8 cellular contexts compared by ENCODE assay signal in the genomic region with DNA sequence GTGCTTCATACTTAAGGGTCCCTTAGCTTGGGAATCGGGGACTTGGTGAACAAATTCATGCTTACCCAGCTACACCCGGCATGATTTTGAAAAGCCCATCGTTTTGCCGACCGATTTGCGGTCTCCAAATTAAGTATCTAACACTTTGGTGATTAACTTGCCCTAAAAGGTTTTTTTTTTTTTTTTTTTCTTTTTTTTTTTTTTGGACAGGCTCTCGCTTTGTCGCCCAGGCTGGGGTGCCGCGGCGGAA. TPM values are rescaled to one million over a fixed set of nuclear protein-coding genes. Genes with fewer than 3 reads are reported as not detected.
A peak's percentile ranks its signal among the peaks of the same experiment; 100 is the strongest.
DNase-seq lines count a peak whose midpoint lies in the region; ATAC-seq and TF ChIP-seq lines count a peak whose summit lies in the region.

No MANE protein-coding gene starts in this region.

- H3K27me3 ChIP-seq in MM.1S (replicated peaks; ENCODE audit: insufficient read depth, low read length) (no peaks in the 10 kb centered on the region), neural progenitor cell (no peaks in the 10 kb centered on the region)
- no peaks in the 10 kb centered on the region for H3K27me3 ChIP-seq in effector memory CD4-positive, alpha-beta T cell (replicated peaks; ENCODE audit: control insufficient read depth, insufficient read depth, low read length, poor library complexity, severe bottlenecking)

- H3K79me2 ChIP-seq in MM.1S (ENCODE audit: low read length) (peaks cover 28% of the 10 kb centered on the region), neural progenitor cell (ENCODE audit: low read depth) (peaks cover 43% of the 10 kb centered on the region)

- H3K27ac ChIP-seq in C4-2B (peak overlapping the region; percentile 96), MM.1S (ENCODE audit: low read length) (peak overlapping the region; percentile 43; the same call in 1 of the 2 replicates), neural progenitor cell (peak overlapping the region; percentile 93)
- peak overlapping the region; percentile 99 for H3K27ac ChIP-seq in effector memory CD4-positive, alpha-beta T cell (ENCODE audit: insufficient read depth, low read length, poor library complexity, severe bottlenecking)

- 0 out of 2 replicates have a peak, but pooled peaks cover 5% of the 10 kb centered on the region for H3K4me1 ChIP-seq in MM.1S (ENCODE audit: low read length)
- peaks cover 26% of the 10 kb centered on the region for H3K4me1 ChIP-seq in effector memory CD4-positive, alpha-beta T cell (ENCODE audit: control insufficient read depth, insufficient read depth, low read length, poor library complexity, severe bottlenecking)
- H3K4me1 ChIP-seq in neural progenitor cell: peaks cover 38% of the 10 kb centered on the region

- peaks cover 47% of the 10 kb centered on the region for H3K4me1 Mint-ChIP-seq in neural progenitor cell

- H3F3A ChIP-seq in MM.1S (ENCODE audit: insufficient read depth, low read length): peaks cover 4% of the 10 kb centered on the region; the same call in 1 of the 2 replicates
- peaks cover 46% of the 10 kb centered on the region for H3F3A ChIP-seq in neural progenitor cell (ENCODE audit: low read depth)

- H4K20me1 ChIP-seq in MM.1S (ENCODE audit: insufficient read depth, low read length) (no peaks in the 10 kb centered on the region; the same call in 1 of the 2 replicates), neural progenitor cell (ENCODE audit: low read depth) (peaks cover 35% of the 10 kb centered on the region)

- peak overlapping the region; percentile 87 for H3K4me3 Mint-ChIP-seq in neural progenitor cell

- H3K4me2 ChIP-seq in MM.1S (ENCODE audit: low read depth, low read length) (peak overlapping the region; percentile 63; the same call in 1 of the 2 replicates), neural progenitor cell (peak overlapping the region; percentile 80)

- no peak overlapping the region for H3K27ac Mint-ChIP-seq in neural progenitor cell

- H3K36me3 ChIP-seq in MM.1S (replicated peaks; ENCODE audit: insufficient read depth, low read length): peaks cover 4% of the 10 kb centered on the region; the same call in 1 of the 2 replicates
- H3K36me3 ChIP-seq in effector memory CD4-positive, alpha-beta T cell (ENCODE audit: control insufficient read depth, insufficient read depth, low read length): peaks cover 30% of the 10 kb centered on the region
- H3K36me3 ChIP-seq in neural progenitor cell: peaks cover 21% of the 10 kb centered on the region

- H3K9ac ChIP-seq in MM.1S (ENCODE audit: low read length) (peak overlapping the region; percentile 75), neural progenitor cell (peak overlapping the region; percentile 69)

- no peaks in the 10 kb centered on the region for H3K9me3 ChIP-seq in MM.1S (replicated peaks; ENCODE audit: insufficient read depth, low read length)
- H3K9me3 ChIP-seq in effector memory CD4-positive, alpha-beta T cell (ENCODE audit: control insufficient read depth, low read length): no peaks in the 10 kb centered on the region
- no peaks in the 10 kb centered on the region for H3K9me3 ChIP-seq in neural progenitor cell (ENCODE audit: low read depth)

- H3K27me3 Mint-ChIP-seq in neural progenitor cell (ENCODE audit: insufficient read depth, low read depth): peaks cover 6% of the 10 kb centered on the region

- H3K36me3 Mint-ChIP-seq in neural progenitor cell: peaks cover 32% of the 10 kb centered on the region

- no peaks in the 10 kb centered on the region for H3K9me2 ChIP-seq in MM.1S (replicated peaks; ENCODE audit: insufficient read depth, low read length)

- TF ChIP-seq CTCF in C4-2B (conservative IDR thresholded peaks at IDR 0.05) (no peak), MM.1S (IDR thresholded peaks at IDR 0.05; ENCODE audit: low read length) (no peak), neural progenitor cell (IDR thresholded peaks at IDR 0.05) (no peak)

- no peaks in the 10 kb centered on the region for H3K9me3 Mint-ChIP-seq in neural progenitor cell

- H3K4me3 ChIP-seq in MM.1S (ENCODE audit: low read length) (peak overlapping the region; percentile 68), neural progenitor cell (peak overlapping the region; percentile 75)
- H3K4me3 ChIP-seq in effector memory CD4-positive, alpha-beta T cell (ENCODE audit: insufficient read depth, low read depth, low read length, poor library complexity, severe bottlenecking): peak overlapping the region; percentile 92

- no peak for ATAC-seq in GM18861 (IDR thresholded peaks at IDR 0.05; ENCODE audit: unreplicated experiment)

- no peak for DNase-seq in MM.1S
- no peak for DNase-seq in effector memory CD4-positive, alpha-beta T cell
- DNase-seq in neural progenitor cell (ENCODE audit: low spot score): no peak
- DNase-seq in NAMALWA (ENCODE audit: low spot score): no peak
- DNase-seq in iPS-NIHi11 (ENCODE audit: low spot score): no peak
- DNase-seq in ecto neural progenitor cell (ENCODE audit: low spot score): no peak

- H2AFZ ChIP-seq in MM.1S (ENCODE audit: low read length) (peak overlapping the region; percentile 70), neural progenitor cell (replicated peaks) (peak overlapping the region; percentile 92)

RNA-seq across cellular contexts. Expression of a gene that starts 0.8 kb away (rescaled TPM):
- 656 and 746 TPM in 2 replicates for total RNA-seq in neural progenitor cell (ENCODE audit: low replicate concordance)

RNA-seq across cellular contexts. Expression of a gene that starts 52.0 kb away (rescaled TPM):
- total RNA-seq in neural progenitor cell (ENCODE audit: low replicate concordance): 18.2 and 22.4 TPM in 2 replicates

Comparison
In these comparisons a context has a peak if more than half of its experiments do, and no peak if none do; other contexts are left out.
1. H3K27ac ChIP-seq: peak in every context shown above with its lines; median percentile 99 in effector memory CD4-positive, alpha-beta T cell; 96 in C4-2B; 93 in neural progenitor cell; 43 in MM.1S.